ENCODE assay signal across 10 cellular contexts in the genomic region with DNA sequence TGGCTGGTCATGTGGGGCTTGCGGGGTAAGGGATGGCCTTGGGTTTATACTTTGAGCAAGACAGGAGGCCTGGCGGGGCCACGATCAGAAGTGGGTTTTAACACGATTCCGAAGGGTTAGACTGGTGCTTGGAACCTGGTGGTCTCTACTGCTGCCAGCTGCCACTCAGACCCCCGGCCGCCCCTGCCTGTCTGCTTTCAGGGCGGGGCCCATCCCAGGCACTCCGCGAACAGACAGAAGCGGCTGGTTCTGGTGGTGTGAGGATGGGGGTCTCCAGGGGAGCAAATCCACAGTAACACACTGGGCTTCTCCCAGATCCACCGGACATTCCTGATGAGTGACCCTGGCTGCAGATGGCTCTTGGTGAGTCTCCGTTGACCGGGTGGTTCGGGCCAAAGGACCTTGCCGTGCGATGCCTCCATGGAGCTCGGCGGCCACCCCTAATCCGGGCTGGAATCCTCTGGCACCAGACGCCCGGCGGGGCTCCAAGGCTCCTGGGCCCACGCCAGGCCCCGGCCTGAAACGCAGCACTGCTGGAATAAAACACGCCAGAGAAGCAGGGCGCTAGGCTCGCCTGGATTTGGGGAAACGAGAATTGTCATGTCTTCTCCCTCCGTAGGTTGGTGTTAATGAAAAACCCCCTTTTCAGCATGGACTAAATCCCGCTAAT. TPM values are rescaled to one million over a fixed set of nuclear protein-coding genes. Genes with fewer than 3 reads are reported as not detected.
DNase-seq lines count a peak whose midpoint lies in the region; ATAC-seq and TF ChIP-seq lines count a peak whose summit lies in the region.
"Had no signal": no experiment of that assay in that cellular context is flagged by ENCODE, and none has a peak within 500 bp of the region (broad histone marks: within the 10 kb centered on the region; RNA-seq: fewer than 3 reads in every experiment).

No MANE protein-coding gene starts in this region.

- no peak for TF ChIP-seq POLR2A in heart left ventricle (IDR thresholded peaks at IDR 0.05)

- H3K4me3 ChIP-seq in adipocyte (ENCODE audit: low read length) (peak overlapping the region; percentile 80), heart left ventricle (peak overlapping the region in 1 of 12 donors; percentile 10), skeletal muscle tissue (ENCODE audit: low read length in 3 of 3) (peak overlapping the region; percentile 65 to 90 (median 87))

- ATAC-seq in heart left ventricle, result no peak

- H3K9ac ChIP-seq in adipocyte (ENCODE audit: low read length), result peak overlapping the region; percentile 93
- peak overlapping the region; percentile 68 to 79 (median 73) for H3K9ac ChIP-seq in skeletal muscle tissue (ENCODE audit: low read depth in 1 of 3, low read length in 3 of 3)

- H3K27ac ChIP-seq in heart left ventricle (peak overlapping the region in 3 of 12 donors; percentile 4 to 64 (median 17)), skeletal muscle tissue (ENCODE audit: low read depth, low read length) (peak overlapping the region; percentile 75)

- H3K36me3 ChIP-seq in adipocyte (ENCODE audit: control insufficient read depth, insufficient read depth, low read length, severe bottlenecking) (peaks cover 7% of the 10 kb centered on the region), heart left ventricle (peaks cover 0 to 11% (median 2%) of the 10 kb centered on the region in 9 donors), skeletal muscle tissue (ENCODE audit: control insufficient read depth in 3 of 3, insufficient read depth in 3 of 3, low read length in 3 of 3) (peaks cover 2 to 5% (median 4%) of the 10 kb centered on the region in 3 donors)

- H3K9me3 ChIP-seq in adipocyte (ENCODE audit: control insufficient read depth, low read length) (no peaks in the 10 kb centered on the region), heart left ventricle (no peaks in the 10 kb centered on the region), skeletal muscle tissue (ENCODE audit: control insufficient read depth in 3 of 3, low read length in 3 of 3) (no peaks in the 10 kb centered on the region)

- peaks cover 22% of the 10 kb centered on the region for H3K4me1 ChIP-seq in adipocyte (ENCODE audit: control insufficient read depth, insufficient read depth, low read length)
- H3K4me1 ChIP-seq in heart left ventricle, result peaks cover 3 to 56% (median 41%) of the 10 kb centered on the region in 12 donors
- H3K4me1 ChIP-seq in skeletal muscle tissue (ENCODE audit: control insufficient read depth in 3 of 3, insufficient read depth in 3 of 3, low read length in 3 of 3), result peaks cover 31 to 39% (median 38%) of the 10 kb centered on the region in 3 donors

- no peaks in the 10 kb centered on the region for H3K27me3 ChIP-seq in adipocyte (replicated peaks; ENCODE audit: control insufficient read depth, insufficient read depth, low read length)
- H3K27me3 ChIP-seq in heart left ventricle, result no peaks in the 10 kb centered on the region
- no peaks in the 10 kb centered on the region for H3K27me3 ChIP-seq in skeletal muscle tissue (ENCODE audit: control insufficient read depth in 3 of 3, insufficient read depth in 3 of 3, low read length in 3 of 3)

- no peak for TF ChIP-seq CTCF in heart left ventricle (IDR thresholded peaks at IDR 0.05)

- DNase-seq in adipocyte (ENCODE audit: low read depth) (no peak), heart left ventricle (peak in 3 of 5 donors; percentile 13 to 56 (median 30)), T1000 (lab: John Stamatoyannopoulos, UW) (no peak), cerebellar nuclear complex (lab: John Stamatoyannopoulos, UW) (no peak)
- DNase-seq: activated CD4-positive, CD25-positive, alpha-beta regulatory T cell; activated naive CD4-positive, alpha-beta T cell; MM.1S; NCI-H510A; SHP77 had no signal

- intact Hi-C loops in heart left ventricle (cut with DNase I), result loop anchor here in 1 of 10 donors (5.0 kb wide), 1 partner anchor 457 kb away; no protein-coding TSS in a partner anchor

- WGBS in heart left ventricle, 4 donors, result 86 to 95% (median 90%) methylated on average over 31 to 32 of the region's 32 CpGs

RNA-seq across cellular contexts. Expression of a gene that starts 2.1 kb away (rescaled TPM):
- total RNA-seq in heart left ventricle (100 to 1,000 TPM in 1 of 9 donors, 10 to 100 TPM in 8; 47.6 to 144 (median 55.6) TPM), skeletal muscle tissue (50.1 TPM)
- 10 to 100 TPM; 39.2 to 52.2 TPM for polyA plus RNA-seq in heart left ventricle

RNA-seq across cellular contexts. Expression of a gene that starts 26.6 kb away (rescaled TPM):
- total RNA-seq in heart left ventricle, result under 1 TPM in 3 of 9 donors, not detected in 6; 0.10 to 0.50 (median 0.14) TPM
- polyA plus RNA-seq in heart left ventricle, result not detected
- total RNA-seq in skeletal muscle tissue, result 0.52 TPM

RNA-seq across cellular contexts. Expression of a gene that starts 32.5 kb away (rescaled TPM):
- total RNA-seq in heart left ventricle (1 to 10 TPM in 1 of 9 donors, under 1 TPM in 1, not detected in 7; 0.20 to 3.3 TPM), skeletal muscle tissue (2.6 TPM)
- polyA plus RNA-seq in heart left ventricle, result under 1 TPM in 1 of 2 donors, not detected in 1; 0.11 TPM

RNA-seq across cellular contexts. Expression of a gene that starts 44.2 kb away (rescaled TPM):
- total RNA-seq in heart left ventricle, result 1 to 10 TPM in 1 of 9 donors, not detected in 8; 1.1 TPM
- polyA plus RNA-seq in heart left ventricle, result under 1 TPM in 1 of 2 donors, not detected in 1; 0.06 TPM
- total RNA-seq in skeletal muscle tissue, result not detected

RNA-seq across cellular contexts. Expression of a gene that starts 45.7 kb away (rescaled TPM):
- total RNA-seq in heart left ventricle (under 1 TPM in 1 of 9 donors, not detected in 8; 0.40 TPM), skeletal muscle tissue (4.7 TPM)
- polyA plus RNA-seq in heart left ventricle, result under 1 TPM in 1 of 2 donors, not detected in 1; 0.11 TPM

Comparison
In these comparisons a context has a peak if more than half of its experiments do, and no peak if none do; other contexts are left out.
1. DNase-seq: peak in heart left ventricle (3 of 5); none in adipocyte (single experiment), T1000 (single experiment) and cerebellar nuclear complex (0 of 2).